ENCODE assay signal across 17 cellular contexts in the genomic region with DNA sequence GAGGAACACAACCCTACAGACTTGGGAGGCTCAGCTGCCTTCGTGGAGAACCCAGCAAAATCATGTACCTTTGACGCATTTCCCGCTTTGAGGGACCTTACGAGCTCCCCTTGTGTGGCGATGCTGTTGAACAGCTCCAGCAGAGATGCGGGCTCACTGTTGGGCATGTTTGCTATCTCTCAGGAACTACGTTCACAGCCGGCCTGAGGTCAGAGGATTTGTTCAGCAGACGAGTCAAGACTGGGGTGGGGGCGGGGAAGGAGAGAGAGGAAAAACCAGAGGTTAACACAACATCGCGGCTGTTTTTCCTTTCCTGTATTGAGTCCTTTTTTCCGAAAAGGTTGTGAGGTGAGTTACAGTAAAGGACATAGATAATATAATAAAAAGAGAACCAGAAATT. TPM values are rescaled to one million over a fixed set of nuclear protein-coding genes. Genes with fewer than 3 reads are reported as not detected.
DNase-seq lines count a peak whose midpoint lies in the region; ATAC-seq and TF ChIP-seq lines count a peak whose summit lies in the region.
"Had no signal": no experiment of that assay in that cellular context is flagged by ENCODE, and none has a peak within 500 bp of the region (broad histone marks: within the 10 kb centered on the region; RNA-seq: fewer than 3 reads in every experiment).

No MANE protein-coding gene starts in this region.

- peaks cover 83% of the 10 kb centered on the region for H3K4me1 Mint-ChIP-seq in activated T-cell treated with anti-CD3 and anti-CD28 coated beads, Interleukin-2, amount 50 U/mL, for 72 hours (ENCODE audit: low read depth)
- peaks cover 57% of the 10 kb centered on the region for H3K4me1 Mint-ChIP-seq in activated naive CD8-positive, alpha-beta T cell treated with anti-CD3 and anti-CD28 coated beads for 36 hours
- peaks cover 13% of the 10 kb centered on the region for H3K4me1 Mint-ChIP-seq in glutamatergic neuron (ENCODE audit: low read depth, unreplicated experiment)

- peak overlapping the region; percentile 94 for H3K27ac ChIP-seq in VCaP
- H3K27ac ChIP-seq: A549, Peyer's patch had no signal

- DNase-seq in activated T-cell treated with anti-CD3 and anti-CD28 coated beads, Interleukin-2, amount 50 U/mL, for 72 hours, result no peak
- DNase-seq in activated T-cell treated with anti-CD3 and anti-CD28 coated beads for 4 hours (no peak), left lobe of liver (ENCODE audit: low spot score) (no peak), NK-92 (lab: John Stamatoyannopoulos, UW; ENCODE audit: unreplicated experiment) (no peak), glutamatergic neuron (no peak)
- DNase-seq in activated naive CD8-positive, alpha-beta T cell treated with anti-CD3 and anti-CD28 coated beads for 36 hours, result no peak
- DNase-seq: Caco-2, Kasumi-1, NCI-H1105 treated with DMSO at 0.1 percent for 48 hours, NCI-H187 treated with DMSO at 0.1 percent for 48 hours, NCI-H2171, NCI-H446 treated with DMSO at 0.1 percent for 48 hours, NCI-H82, Peyer's patch had no signal

- TF ChIP-seq CTCF in VCaP (conservative IDR thresholded peaks at IDR 0.05), result no peak
- no peak for TF ChIP-seq CTCF in glutamatergic neuron (IDR thresholded peaks at IDR 0.05; ENCODE audit: partially characterized antibody, unreplicated experiment)

- ATAC-seq in activated T-cell treated with anti-CD3 and anti-CD28 coated beads, Interleukin-2, amount 50 U/mL, for 72 hours (replicated peaks in 1 of 2), result no peak
- ATAC-seq in left lobe of liver (peak; percentile 59), HG02981 (IDR thresholded peaks at IDR 0.05; ENCODE audit: unreplicated experiment) (no peak)
- ATAC-seq: A549 had no signal

- peaks cover 0 to 2% of the 10 kb centered on the region in 2 donors for H3K9me3 Mint-ChIP-seq in activated T-cell treated with anti-CD3 and anti-CD28 coated beads, Interleukin-2, amount 50 U/mL, for 72 hours
- peaks cover 2% of the 10 kb centered on the region for H3K9me3 Mint-ChIP-seq in activated naive CD8-positive, alpha-beta T cell treated with anti-CD3 and anti-CD28 coated beads for 36 hours
- peaks cover 1% of the 10 kb centered on the region for H3K9me3 Mint-ChIP-seq in glutamatergic neuron (ENCODE audit: unreplicated experiment)

- no peaks in the 10 kb centered on the region for H3K27me3 Mint-ChIP-seq in activated T-cell treated with anti-CD3 and anti-CD28 coated beads, Interleukin-2, amount 50 U/mL, for 72 hours (ENCODE audit: low read depth)
- H3K27me3 Mint-ChIP-seq in activated naive CD8-positive, alpha-beta T cell treated with anti-CD3 and anti-CD28 coated beads for 36 hours, result no peaks in the 10 kb centered on the region
- no peaks in the 10 kb centered on the region for H3K27me3 Mint-ChIP-seq in glutamatergic neuron (ENCODE audit: unreplicated experiment)

- peak overlapping the region; percentile 22 for H3K27ac Mint-ChIP-seq in activated T-cell treated with anti-CD3 and anti-CD28 coated beads, Interleukin-2, amount 50 U/mL, for 72 hours
- peak overlapping the region; percentile 12 for H3K27ac Mint-ChIP-seq in activated naive CD8-positive, alpha-beta T cell treated with anti-CD3 and anti-CD28 coated beads for 36 hours
- H3K27ac Mint-ChIP-seq in glutamatergic neuron (ENCODE audit: unreplicated experiment), result no peak overlapping the region

- peak overlapping the region; percentile 1 to 56 for H3K4me3 Mint-ChIP-seq in activated T-cell treated with anti-CD3 and anti-CD28 coated beads, Interleukin-2, amount 50 U/mL, for 72 hours
- H3K4me3 Mint-ChIP-seq in activated naive CD8-positive, alpha-beta T cell treated with anti-CD3 and anti-CD28 coated beads for 36 hours, result no peak overlapping the region
- H3K4me3 Mint-ChIP-seq in glutamatergic neuron (ENCODE audit: unreplicated experiment), result no peak overlapping the region

- peaks cover 45 to 81% of the 10 kb centered on the region in 2 donors for H3K36me3 Mint-ChIP-seq in activated T-cell treated with anti-CD3 and anti-CD28 coated beads, Interleukin-2, amount 50 U/mL, for 72 hours (ENCODE audit: insufficient read depth in 2 of 2)
- peaks cover 83% of the 10 kb centered on the region for H3K36me3 Mint-ChIP-seq in activated naive CD8-positive, alpha-beta T cell treated with anti-CD3 and anti-CD28 coated beads for 36 hours
- peaks cover 4% of the 10 kb centered on the region for H3K36me3 Mint-ChIP-seq in glutamatergic neuron (ENCODE audit: unreplicated experiment)

RNA-seq across cellular contexts. Expression of gene WDR25, which starts 7.3 kb away (rescaled TPM):
- 10 to 100 TPM; 12.5 to 13.6 TPM for total RNA-seq in activated T-cell treated with anti-CD3 and anti-CD28 coated beads, Interleukin-2, amount 50 U/mL, for 72 hours
- 1 to 10 TPM; 7.9 to 9.0 TPM for total RNA-seq in activated naive CD8-positive, alpha-beta T cell treated with anti-CD3 and anti-CD28 coated beads for 36 hours
- total RNA-seq in left lobe of liver (5.0 TPM), glutamatergic neuron (ENCODE audit: unreplicated experiment) (9.7 TPM)

RNA-seq across cellular contexts. Expression of gene SLC25A47, which starts 45.9 kb away (rescaled TPM):
- not detected for total RNA-seq in activated T-cell treated with anti-CD3 and anti-CD28 coated beads, Interleukin-2, amount 50 U/mL, for 72 hours
- total RNA-seq in activated naive CD8-positive, alpha-beta T cell treated with anti-CD3 and anti-CD28 coated beads for 36 hours, result not detected
- total RNA-seq in left lobe of liver (191 TPM), glutamatergic neuron (ENCODE audit: unreplicated experiment) (not detected)
- total RNA-seq: Caco-2 had no signal

Comparison
In these comparisons a context has a peak if more than half of its experiments do, and no peak if none do; other contexts are left out.
1. H3K4me3 Mint-ChIP-seq: peak in activated T-cell treated with anti-CD3 and anti-CD28 coated beads, Interleukin-2, amount 50 U/mL, for 72 hours (2 of 2); none in activated naive CD8-positive, alpha-beta T cell treated with anti-CD3 and anti-CD28 coated beads for 36 hours (single experiment) and glutamatergic neuron (single experiment).
2. RNA of gene SLC25A47, which starts 45.9 kb away (total RNA-seq): 191 TPM in left lobe of liver (single experiment); not detected in activated T-cell treated with anti-CD3 and anti-CD28 coated beads, Interleukin-2, amount 50 U/mL, for 72 hours, not detected in activated naive CD8-positive, alpha-beta T cell treated with anti-CD3 and anti-CD28 coated beads for 36 hours and not detected in glutamatergic neuron (single experiment); every median in the first group is over 100 times any median in the second.